ENCODE assay signal across 8 cellular contexts in genomic region chr3:193605876-193606275, GRCh38. TPM values are rescaled to one million over a fixed set of nuclear protein-coding genes. Genes with fewer than 3 reads are reported as not detected.
DNase-seq lines count a peak whose midpoint lies in the region; ATAC-seq, FAIRE-seq and TF ChIP-seq lines count a peak whose summit lies in the region.

No MANE protein-coding gene starts in this region.

- intact Hi-C loops in activated CD4-positive, alpha-beta T cell treated with anti-CD3 and anti-CD28 coated beads, Interleukin-2, amount 10 ng/mL, durations not matched to agents 24 days and 14 days (cut with micrococcal nuclease): no loop called here

- peak; percentile 11 to 13 for DNase-seq in activated CD8-positive, alpha-beta memory T cell treated with anti-CD3 and anti-CD28 coated beads for 1 hour (ENCODE audit: extremely low read depth in 1 of 2, low read depth in 1 of 2)
- DNase-seq in activated CD8-positive, alpha-beta memory T cell treated with anti-CD3 and anti-CD28 coated beads, Interleukin-2, amount 50 U/mL, for 48 hours: no peak
- DNase-seq in NCI-H226 (peak; percentile 50), erythroblast (lab: John Stamatoyannopoulos, UW) (peak; percentile 81 to 89), naive B cell (peak; percentile 42), urothelium cell line (ENCODE audit: low spot score) (peak; percentile 53)
- peak; percentile 87 for DNase-seq in activated CD4-positive, alpha-beta T cell treated with anti-CD3 and anti-CD28 coated beads, Interleukin-2, amount 10 ng/mL, durations not matched to agents 24 days and 14 days

- no peak for TF ChIP-seq POLR2A in erythroblast (IDR thresholded peaks at IDR 0.05; ENCODE audit: low read length)

- peaks cover 42% of the 10 kb centered on the region for H3K36me3 Mint-ChIP-seq in activated CD4-positive, alpha-beta T cell treated with anti-CD3 and anti-CD28 coated beads, Interleukin-2, amount 10 ng/mL, durations not matched to agents 24 days and 14 days (ENCODE audit: low read depth)
- H3K36me3 Mint-ChIP-seq in naive B cell: no peaks in the 10 kb centered on the region

- peak; percentile 73 for ATAC-seq in HG02870 (IDR thresholded peaks at IDR 0.05; ENCODE audit: unreplicated experiment)
- ATAC-seq in naive B cell (ENCODE audit: low read depth in 2 of 2): peak; percentile 67 to 79

- peaks cover 8% of the 10 kb centered on the region for H3K9me3 Mint-ChIP-seq in activated CD4-positive, alpha-beta T cell treated with anti-CD3 and anti-CD28 coated beads, Interleukin-2, amount 10 ng/mL, durations not matched to agents 24 days and 14 days
- no peaks in the 10 kb centered on the region for H3K9me3 Mint-ChIP-seq in naive B cell

- H3K4me1 Mint-ChIP-seq in activated CD4-positive, alpha-beta T cell treated with anti-CD3 and anti-CD28 coated beads, Interleukin-2, amount 10 ng/mL, durations not matched to agents 24 days and 14 days: peaks cover 14% of the 10 kb centered on the region
- H3K4me1 Mint-ChIP-seq in naive B cell: peaks cover 22 to 48% (median 37%) of the 10 kb centered on the region in 3 donors

- H3K27ac Mint-ChIP-seq in activated CD4-positive, alpha-beta T cell treated with anti-CD3 and anti-CD28 coated beads, Interleukin-2, amount 10 ng/mL, durations not matched to agents 24 days and 14 days: no peak overlapping the region
- H3K27ac Mint-ChIP-seq in naive B cell: no peak overlapping the region

- H3K4me3 Mint-ChIP-seq in activated CD4-positive, alpha-beta T cell treated with anti-CD3 and anti-CD28 coated beads, Interleukin-2, amount 10 ng/mL, durations not matched to agents 24 days and 14 days: no peak overlapping the region
- no peak overlapping the region for H3K4me3 Mint-ChIP-seq in naive B cell

- no peaks in the 10 kb centered on the region for H3K27me3 Mint-ChIP-seq in activated CD4-positive, alpha-beta T cell treated with anti-CD3 and anti-CD28 coated beads, Interleukin-2, amount 10 ng/mL, durations not matched to agents 24 days and 14 days
- H3K27me3 Mint-ChIP-seq in naive B cell: no peaks in the 10 kb centered on the region

- no peak for FAIRE-seq in urothelium cell line (lab: Jason Lieb, UNC)

RNA-seq across cellular contexts. Expression of gene OPA1, which starts 12.9 kb away (rescaled TPM):
- total RNA-seq in activated CD4-positive, alpha-beta T cell treated with anti-CD3 and anti-CD28 coated beads, Interleukin-2, amount 10 ng/mL, durations not matched to agents 24 days and 14 days: 91.2 and 92.2 TPM in 2 replicates
- polyA plus RNA-seq in naive B cell (ENCODE audit: low read depth in 6 of 6): 10 to 100 TPM; 15.7 to 31.7 (median 25.1) TPM

RNA-seq across cellular contexts. Expression of gene ATP13A4, which starts 51.2 kb away (rescaled TPM):
- 0.88 and 2.1 TPM in 2 replicates for total RNA-seq in activated CD4-positive, alpha-beta T cell treated with anti-CD3 and anti-CD28 coated beads, Interleukin-2, amount 10 ng/mL, durations not matched to agents 24 days and 14 days
- polyA plus RNA-seq in naive B cell (ENCODE audit: low read depth in 6 of 6): under 1 TPM in 2 of 6 donors, not detected in 4; 0.70 to 0.71 TPM
